Comparison of ENCODE assay signal across 7 cellular contexts in the genomic region with DNA sequence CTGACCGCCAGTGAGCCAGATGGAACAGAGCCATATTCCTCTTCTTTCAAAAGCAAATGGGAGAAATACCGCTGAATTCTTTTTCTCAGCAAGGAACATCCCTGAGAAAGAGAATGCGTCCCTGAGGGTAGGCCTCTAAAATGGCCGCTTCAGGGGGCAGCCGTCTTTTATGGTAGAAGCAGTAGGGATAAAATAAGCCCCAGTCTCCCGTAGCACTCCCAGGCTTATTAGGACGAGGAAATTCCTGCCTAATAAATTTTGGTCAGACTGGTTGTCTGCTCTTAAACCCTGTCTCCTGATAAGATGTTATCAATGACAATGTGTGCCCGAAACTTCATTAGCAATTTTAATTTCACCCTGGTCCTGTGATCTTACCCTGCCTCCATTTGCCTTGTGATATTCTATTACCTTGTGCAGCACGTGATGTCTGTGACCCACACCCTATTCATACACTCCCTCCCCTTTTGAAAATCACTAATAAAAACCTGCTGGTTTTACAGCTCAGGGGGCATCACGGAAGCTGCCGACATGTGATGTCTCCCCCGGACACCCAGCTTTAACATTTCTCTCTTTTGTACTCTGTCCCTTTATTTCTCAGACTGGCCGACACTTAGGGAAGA. TPM values are rescaled to one million over a fixed set of nuclear protein-coding genes. Genes with fewer than 3 reads are reported as not detected.
DNase-seq lines count a peak whose midpoint lies in the region; ATAC-seq, FAIRE-seq and TF ChIP-seq lines count a peak whose summit lies in the region.
"Not testable (repeated sequence)": the region's sequence is repeated elsewhere in the genome, so short reads cannot be mapped to it uniquely, and the experiment has no call there.

No MANE protein-coding gene starts in this region.

- H3K27ac Mint-ChIP-seq in GM23338, result peak overlapping the region; percentile 97
- H3K27ac Mint-ChIP-seq in T-helper 1 cell treated with Interleukin-12 subunit alpha and Interleukin-12 subunit beta and Interleukin-4 antibody, amounts not matched to agents 30 μg/mL and 1 μg/mL, for 36 hours, result peak overlapping the region; percentile 22

- not testable (repeated sequence) for H4K5ac ChIP-seq in H1 (ENCODE audit: insufficient read length, low read depth, low read length)

- in situ Hi-C loops in HepG2 (cut with HindIII; ENCODE audit: extremely low pct_ligation_motif_present, low pct_unique_long_range_greater_than_20kb), result not testable (repeated sequence)

- not testable (repeated sequence) for H3K4me3 ChIP-seq in GM23338; HUES48 (ENCODE audit: low read depth, low read length); HepG2 (replicated peaks in 1 of 3; ENCODE audit: insufficient read depth in 1 of 3, low read depth in 2 of 3, low read length in 3 of 3)
- peak overlapping the region in 1 of 4 experiments; percentile 40; a peak in 3 of 8 replicates for H3K4me3 ChIP-seq in H1 (ENCODE audit: extremely low read depth in 1 of 4, insufficient read depth in 2 of 4, low read depth in 3 of 4, low read length in 4 of 4)
- peak overlapping the region; percentile 40 for H3K4me3 ChIP-seq in iPS-18a (ENCODE audit: low read length)

- POLR2A ChIA-PET in H1 (lab: Charles Lee; ENCODE audit: partially characterized antibody), result interaction anchor here (0.6 to 1.7 kb wide), 2 partner anchors 10 to 14 kb away, joined by 3 to 5 read pairs; a partner anchor contains a TSS
- POLR2A ChIA-PET in HepG2 (lab: Yijun Ruan, JAX), result not testable (repeated sequence)

- H3K79me2 ChIP-seq in GM23338 (replicated peaks; ENCODE audit: insufficient read depth) (peaks cover 50% of the 10 kb centered on the region), H1 (ENCODE audit: control insufficient read depth in 1 of 2, insufficient read depth in 2 of 2, low read length in 2 of 2) (peaks cover 0 to 73% of the 10 kb centered on the region in 2 experiments; a peak in 3 of 4 replicates)
- H3K79me2 ChIP-seq in HepG2 (ENCODE audit: insufficient read depth, low read length), result not testable (repeated sequence)

- peaks cover 19% of the 10 kb centered on the region for H3K36me3 Mint-ChIP-seq in GM23338 (ENCODE audit: low read depth)
- H3K36me3 Mint-ChIP-seq in T-helper 1 cell treated with Interleukin-12 subunit alpha and Interleukin-12 subunit beta and Interleukin-4 antibody, amounts not matched to agents 30 μg/mL and 1 μg/mL, for 36 hours (ENCODE audit: low read depth), result not testable (repeated sequence)

- H3K36me3 ChIP-seq in GM23338 (ENCODE audit: insufficient read depth); HUES48 (ENCODE audit: control insufficient read depth, insufficient read depth, low read length); H1 (ENCODE audit: control insufficient read depth in 2 of 4, insufficient read depth in 4 of 4, low read length in 3 of 4); iPS-18a (ENCODE audit: control insufficient read depth, low read depth, low read length); HepG2 (replicated peaks in 1 of 2; ENCODE audit: control insufficient read depth in 1 of 2, insufficient read depth in 2 of 2, low read length in 2 of 2): not testable (repeated sequence)

- not testable (repeated sequence) for H2BK20ac ChIP-seq in H1 (ENCODE audit: low read length)

- not testable (repeated sequence) for H3F3A ChIP-seq in GM23338 (replicated peaks; ENCODE audit: low read depth)

- H3K4me2 ChIP-seq in GM23338; HepG2 (ENCODE audit: low read depth, low read length): not testable (repeated sequence)
- H3K4me2 ChIP-seq in H1 (ENCODE audit: insufficient read depth in 1 of 2, low read depth in 2 of 2, low read length in 2 of 2), result peak overlapping the region in 1 of 2 experiments; percentile 56; a peak in 2 of 4 replicates

- not testable (repeated sequence) for H3K23me2 ChIP-seq in H1 (ENCODE audit: low read depth, low read length)

- peak overlapping the region; percentile 70 for H3K27ac ChIP-seq in GM23338 (ENCODE audit: low read depth)
- peak overlapping the region; percentile 92 for H3K27ac ChIP-seq in HUES48 (ENCODE audit: low read depth, low read length)
- peak overlapping the region; percentile 72; the same call in 1 of the 2 replicates for H3K27ac ChIP-seq in H1 (ENCODE audit: low read depth, low read length)
- peak overlapping the region; percentile 81 for H3K27ac ChIP-seq in iPS-18a (ENCODE audit: low read length)
- H3K27ac ChIP-seq in HepG2 (ENCODE audit: extremely low read length, insufficient read depth, low read length), result not testable (repeated sequence)

- not testable (repeated sequence) for BruUV-seq in HepG2 (replicated peaks; lab: Mats Ljungman, UMichigan)

- not testable (repeated sequence) for H4K8ac ChIP-seq in H1 (ENCODE audit: extremely low read depth, insufficient read depth, low read length)

- peak in 1 of 2 experiments; percentile 66; a peak in 2 of 3 replicates for TF ChIP-seq POLR2A in H1 (IDR thresholded peaks at IDR 0.05; ENCODE audit: control extremely low read depth in 1 of 2, low read depth in 2 of 2, low read length in 2 of 2)
- not testable (repeated sequence) for TF ChIP-seq POLR2A in HepG2 (IDR thresholded peaks at IDR 0.05; ENCODE audit: insufficient read depth in 1 of 2, low read depth in 2 of 2, low read length in 2 of 2)

- not testable (repeated sequence) for H3K23ac ChIP-seq in H1 (ENCODE audit: insufficient read length)

- H3K9me2 ChIP-seq in GM23338 (ENCODE audit: insufficient read depth), result not testable (repeated sequence)

- H3K79me1 ChIP-seq in H1 (ENCODE audit: low read depth, low read length), result not testable (repeated sequence)

- not testable (repeated sequence) for H2BK120ac ChIP-seq in H1 (replicated peaks; ENCODE audit: low read depth, low read length)

- peak overlapping the region; percentile 61 for H3K4me3 Mint-ChIP-seq in GM23338
- H3K4me3 Mint-ChIP-seq in T-helper 1 cell treated with Interleukin-12 subunit alpha and Interleukin-12 subunit beta and Interleukin-4 antibody, amounts not matched to agents 30 μg/mL and 1 μg/mL, for 36 hours, result not testable (repeated sequence)

- CTCF ChIA-PET in H1 (lab: Charles Lee; ENCODE audit: partially characterized antibody), result interaction anchor here (1.0 kb wide), 1 partner anchor 14 kb away, joined by 3 read pairs; a partner anchor contains a TSS
- CTCF ChIA-PET in HepG2 (lab: Yijun Ruan, JAX; ENCODE audit: low intra/inter-chr PET ratio, low total read pairs), result not testable (repeated sequence)

- H3K9me3 Mint-ChIP-seq in GM23338, result not testable (repeated sequence)
- peaks cover 15% of the 10 kb centered on the region for H3K9me3 Mint-ChIP-seq in T-helper 1 cell treated with Interleukin-12 subunit alpha and Interleukin-12 subunit beta and Interleukin-4 antibody, amounts not matched to agents 30 μg/mL and 1 μg/mL, for 36 hours

- not testable (repeated sequence) for H3K4ac ChIP-seq in H1 (replicated peaks; ENCODE audit: insufficient read length, low read depth, low read length)

- peaks cover 51% of the 10 kb centered on the region for H3K4me1 Mint-ChIP-seq in GM23338
- not testable (repeated sequence) for H3K4me1 Mint-ChIP-seq in T-helper 1 cell treated with Interleukin-12 subunit alpha and Interleukin-12 subunit beta and Interleukin-4 antibody, amounts not matched to agents 30 μg/mL and 1 μg/mL, for 36 hours (ENCODE audit: low read depth)

- not testable (repeated sequence) for H4K91ac ChIP-seq in H1 (replicated peaks; ENCODE audit: insufficient read length, low read length)

- peak; percentile 71 for FAIRE-seq in H1 (lab: Jason Lieb, UNC)
- not testable (repeated sequence) for FAIRE-seq in HepG2 (lab: Jason Lieb, UNC)
- FAIRE-seq in urothelium cell line (lab: Jason Lieb, UNC), result peak; percentile 5

- not testable (repeated sequence) for H4K20me1 ChIP-seq in GM23338 (replicated peaks; ENCODE audit: insufficient read depth); H1 (replicated peaks in 1 of 2; ENCODE audit: control insufficient read depth in 1 of 2, insufficient read depth in 2 of 2, low read length in 2 of 2); HepG2 (ENCODE audit: insufficient read depth, low read length)

- TF ChIP-seq RAD21 in H1 (IDR thresholded peaks at IDR 0.05 in 1 of 2, conservative IDR thresholded peaks at IDR 0.05 in 1 of 2; ENCODE audit: low read depth in 2 of 2, low read length in 2 of 2); HepG2 (CRISPR knock-in tag; IDR thresholded peaks at IDR 0.05): not testable (repeated sequence)

- not testable (repeated sequence) for H3K9me3 ChIP-seq in HUES48 (ENCODE audit: control insufficient read depth, insufficient read depth, low read length); H1 (ENCODE audit: insufficient read depth in 2 of 2, low read depth in 1 of 2, low read length in 1 of 2); iPS-18a (ENCODE audit: control insufficient read depth, low read depth, low read length); HepG2 (ENCODE audit: low read length)

- peak in 1 of 2 experiments; percentile 27; a peak in 1 of 3 replicates for TF ChIP-seq EP300 in H1 (IDR thresholded peaks at IDR 0.05; ENCODE audit: borderline replicate concordance in 1 of 2, low read depth in 2 of 2, low read length in 2 of 2)
- TF ChIP-seq EP300 in HepG2 (IDR thresholded peaks at IDR 0.05; ENCODE audit: low read depth in 2 of 2, low read length in 2 of 2); HepG2 (CRISPR knock-in tag; IDR thresholded peaks at IDR 0.05; ENCODE audit: borderline replicate concordance): not testable (repeated sequence)

- not testable (repeated sequence) for H3K18ac ChIP-seq in H1 (ENCODE audit: extremely low read depth, low read length)

- DNase-seq in GM23338 (ENCODE audit: low spot score); HepG2 (ENCODE audit: low spot score); urothelium cell line (ENCODE audit: low spot score): not testable (repeated sequence)
- peak in 1 of 2 experiments; percentile 62 for DNase-seq in H1 (ENCODE audit: low read depth in 1 of 2, low spot score in 2 of 2)

- H2BK15ac ChIP-seq in H1 (ENCODE audit: low read length), result not testable (repeated sequence)

- not testable (repeated sequence) for H3K56ac ChIP-seq in H1 (replicated peaks; ENCODE audit: insufficient read length, low read depth, low read length)

- not testable (repeated sequence) for H2AFZ ChIP-seq in GM23338; H1 (ENCODE audit: low read length); HepG2 (ENCODE audit: low read length)

- not testable (repeated sequence) for TF ChIP-seq CTCF in GM23338 (conservative IDR thresholded peaks at IDR 0.05; ENCODE audit: low read depth in 2 of 2); H1 (IDR thresholded peaks at IDR 0.05; ENCODE audit: control extremely low read depth in 1 of 3, insufficient read depth in 1 of 3, low read depth in 1 of 3, low read length in 3 of 3); HepG2 (CRISPR knock-in tag; IDR thresholded peaks at IDR 0.05)

- 9% methylated on average over 13 of the region's 13 CpGs; no CpG with 5 or more reads in 1 of the 2 experiments for WGBS in H1 (ENCODE audit: extremely low coverage in 1 of 2, insufficient coverage in 1 of 2, insufficient read length in 1 of 2, insufficient replicate concordance in 2 of 2, low coverage in 1 of 2, low lambda C conversion rate in 2 of 2, missing lambda C conversion rate in 1 of 2), 2 experiments
- WGBS in HepG2 (ENCODE audit: low lambda C conversion rate), result 96% methylated on average over 13 of the region's 13 CpGs

- not testable (repeated sequence) for H2AK5ac ChIP-seq in H1 (ENCODE audit: low read depth, low read length)

- not testable (repeated sequence) for H3K9ac ChIP-seq in HUES48 (ENCODE audit: low read depth, low read length); H1 (replicated peaks in 1 of 4; ENCODE audit: extremely low read depth in 1 of 4, low read depth in 3 of 4, low read length in 3 of 4); HepG2 (ENCODE audit: insufficient read depth, low read depth, low read length)
- H3K9ac ChIP-seq in iPS-18a (ENCODE audit: low read length), result peak overlapping the region; percentile 62

- not testable (repeated sequence) for H3K4me1 ChIP-seq in GM23338 (ENCODE audit: insufficient read depth); HepG2 (ENCODE audit: insufficient read depth, low read length)
- H3K4me1 ChIP-seq in HUES48 (ENCODE audit: control insufficient read depth, insufficient read depth, low read length) (peaks cover 15% of the 10 kb centered on the region), H1 (replicated peaks in 1 of 4; ENCODE audit: control insufficient read depth in 3 of 4, insufficient read depth in 4 of 4, low read length in 3 of 4) (peaks cover 0 to 13% (median 7%) of the 10 kb centered on the region in 4 experiments; a peak in 4 of 7 replicates), iPS-18a (ENCODE audit: control insufficient read depth, low read depth, low read length) (peaks cover 25% of the 10 kb centered on the region)

- not testable (repeated sequence) for H2BK5ac ChIP-seq in H1 (ENCODE audit: low read depth, low read length)

- not testable (repeated sequence) for H3K14ac ChIP-seq in H1 (ENCODE audit: insufficient read length)

- not testable (repeated sequence) for H3K27me3 Mint-ChIP-seq in GM23338 (ENCODE audit: insufficient read depth, low read depth, poor library complexity); T-helper 1 cell treated with Interleukin-12 subunit alpha and Interleukin-12 subunit beta and Interleukin-4 antibody, amounts not matched to agents 30 μg/mL and 1 μg/mL, for 36 hours (ENCODE audit: low read depth)

- ATAC-seq in GM23338, HepG2: not testable (repeated sequence)

- H3K27me3 ChIP-seq in GM23338 (ENCODE audit: insufficient read depth); HUES48 (ENCODE audit: control insufficient read depth, insufficient read depth, low read length); H1 (replicated peaks in 1 of 4; ENCODE audit: control insufficient read depth in 3 of 4, extremely low read depth in 1 of 4, insufficient read depth in 3 of 4, low read length in 3 of 4); iPS-18a (ENCODE audit: control insufficient read depth, insufficient read depth, low read length); HepG2 (ENCODE audit: control insufficient read depth in 1 of 2, insufficient read depth in 2 of 2, low read length in 2 of 2): not testable (repeated sequence)

- not testable (repeated sequence) for H2BK12ac ChIP-seq in H1 (ENCODE audit: low read depth, low read length)

- intact Hi-C loops in HepG2 (cut with micrococcal nuclease; ENCODE audit: unreplicated experiment), result not testable (repeated sequence)

RNA-seq across cellular contexts. Expression of a gene that starts 14.4 kb away (rescaled TPM):
- 13.0 and 20.4 TPM in 2 replicates for total RNA-seq in GM23338 (2014; rRNA removed; shearing (Covaris generic))
- polyA plus RNA-seq in GM23338 (2016; fragmentation: Nextera tagmentation; extraction: Ambion mirVana) (8.8 and 10.7 TPM in 2 replicates), H1 (2011; rRNA removed) (7.3 and 9.3 TPM in 2 replicates), HepG2 (2011; rRNA removed) (1.8 and 2.9 TPM in 2 replicates)
- 23.0 and 25.8 TPM in 2 replicates for total RNA-seq in H1 (2021; fragmentation: NEBNext Ultra II Directional; extraction: Animal tissue kit (Norgen Biotek cat#: 25700))
- 9.3 TPM for polyA plus RNA-seq in H1 (2011; cell fraction: cytosol; rRNA removed)
- polyA plus RNA-seq in H1 (2011; cell fraction: nucleus; rRNA removed), result 20.6 TPM
- polyA plus RNA-seq in H1 (2012, experiment 1 of 2), result 9.2 to 13.2 TPM (median 10.4 TPM) in 4 replicates
- 0.94 TPM for polyA plus RNA-seq in H1 (2012, experiment 2 of 2)
- polyA plus RNA-seq in H1 (2013, experiment 1 of 2), result 4.5 TPM
- 3.8 TPM for polyA plus RNA-seq in H1 (2013, experiment 2 of 2)
- 69.6 and 114 TPM in 2 replicates for polyA minus RNA-seq in H1 (2011; rRNA and poly(A)+ RNA removed)
- 24.2 TPM for polyA minus RNA-seq in H1 (2011; cell fraction: cytosol; rRNA and poly(A)+ RNA removed)
- polyA minus RNA-seq in H1 (2011; cell fraction: nucleus; rRNA and poly(A)+ RNA removed), result 257 TPM
- total RNA-seq in HepG2 (2016; rRNA removed; fragmentation: Illumina TruSeq; extraction: Trizol), result 4.6 and 5.2 TPM in 2 replicates
- total RNA-seq in HepG2 (2016; cell fraction: cytosol; rRNA removed; fragmentation: Illumina TruSeq; extraction: Trizol; ENCODE audit: low read depth), result 14.2 and 15.9 TPM in 2 replicates
- total RNA-seq in HepG2 (2016; cell fraction: insoluble cytoplasmic fraction; rRNA removed; fragmentation: Illumina TruSeq; extraction: Trizol), result 4.7 and 5.5 TPM in 2 replicates
- 9.0 and 11.8 TPM in 2 replicates for total RNA-seq in HepG2 (2016; cell fraction: membrane; rRNA removed; fragmentation: Illumina TruSeq; extraction: Trizol)
- total RNA-seq in HepG2 (2016; cell fraction: nucleus; rRNA removed; fragmentation: Illumina TruSeq; extraction: Trizol), result 18.6 and 20.4 TPM in 2 replicates
- 0.97 and 1.0 TPM in 2 replicates for polyA plus RNA-seq in HepG2 (2011; cell fraction: cytosol; rRNA removed)
- polyA plus RNA-seq in HepG2 (2011; cell fraction: nucleus; rRNA removed), result 4.3 TPM in 2 replicates
- polyA plus RNA-seq in HepG2 (2012), result 1.7 and 2.0 TPM in 2 replicates
- 0.53 and 0.58 TPM in 2 replicates for polyA plus RNA-seq in HepG2 (2016; cell fraction: cytosol; fragmentation: Illumina TruSeq; extraction: Trizol; ENCODE audit: low read depth)
- 2.5 and 2.8 TPM in 2 replicates for polyA plus RNA-seq in HepG2 (2016; cell fraction: insoluble cytoplasmic fraction; fragmentation: Illumina TruSeq; extraction: Trizol; ENCODE audit: low read depth)
- polyA plus RNA-seq in HepG2 (2016; cell fraction: membrane; fragmentation: Illumina TruSeq; extraction: Trizol; ENCODE audit: low read depth), result 1.5 and 2.0 TPM in 2 replicates
- polyA plus RNA-seq in HepG2 (2016; cell fraction: nucleus; fragmentation: Illumina TruSeq; extraction: Trizol; ENCODE audit: insufficient read depth, low read depth), result 5.1 and 6.1 TPM in 2 replicates
- polyA minus RNA-seq in HepG2 (2011; rRNA and poly(A)+ RNA removed; ENCODE audit: low replicate concordance), result 9.9 and 26.1 TPM in 2 replicates
- polyA minus RNA-seq in HepG2 (2011; cell fraction: cytosol; rRNA and poly(A)+ RNA removed), result 2.5 and 4.6 TPM in 2 replicates
- 44.1 and 49.7 TPM in 2 replicates for polyA minus RNA-seq in HepG2 (2011; cell fraction: nucleus; rRNA and poly(A)+ RNA removed)

RNA-seq across cellular contexts. Expression of a gene that starts 14.9 kb away (rescaled TPM):
- 275 and 294 TPM in 2 replicates for total RNA-seq in GM23338 (2014; rRNA removed; shearing (Covaris generic))
- 503 and 541 TPM in 2 replicates for polyA plus RNA-seq in GM23338 (2016; fragmentation: Nextera tagmentation; extraction: Ambion mirVana)
- 335 and 353 TPM in 2 replicates for total RNA-seq in H1 (2021; fragmentation: NEBNext Ultra II Directional; extraction: Animal tissue kit (Norgen Biotek cat#: 25700))
- polyA plus RNA-seq in H1 (2011; rRNA removed), result 201 and 376 TPM in 2 replicates
- 377 TPM for polyA plus RNA-seq in H1 (2011; cell fraction: cytosol; rRNA removed)
- polyA plus RNA-seq in H1 (2011; cell fraction: nucleus; rRNA removed), result 175 TPM
- 321 to 344 TPM (median 332 TPM) in 4 replicates for polyA plus RNA-seq in H1 (2012, experiment 1 of 2)
- polyA plus RNA-seq in H1 (2012, experiment 2 of 2), result 86.2 TPM
- 252 TPM for polyA plus RNA-seq in H1 (2013, experiment 1 of 2)
- polyA plus RNA-seq in H1 (2013, experiment 2 of 2), result 229 TPM
- polyA minus RNA-seq in H1 (2011; rRNA and poly(A)+ RNA removed), result 252 and 357 TPM in 2 replicates
- polyA minus RNA-seq in H1 (2011; cell fraction: cytosol; rRNA and poly(A)+ RNA removed), result 89.6 TPM
- polyA minus RNA-seq in H1 (2011; cell fraction: nucleus; rRNA and poly(A)+ RNA removed), result 147 TPM
- total RNA-seq in HepG2 (2016; rRNA removed; fragmentation: Illumina TruSeq; extraction: Trizol), result 415 and 596 TPM in 2 replicates
- total RNA-seq in HepG2 (2016; cell fraction: cytosol; rRNA removed; fragmentation: Illumina TruSeq; extraction: Trizol; ENCODE audit: low read depth), result 85.4 and 99.8 TPM in 2 replicates
- 405 and 611 TPM in 2 replicates for total RNA-seq in HepG2 (2016; cell fraction: insoluble cytoplasmic fraction; rRNA removed; fragmentation: Illumina TruSeq; extraction: Trizol)
- 96.5 and 110 TPM in 2 replicates for total RNA-seq in HepG2 (2016; cell fraction: membrane; rRNA removed; fragmentation: Illumina TruSeq; extraction: Trizol)
- total RNA-seq in HepG2 (2016; cell fraction: nucleus; rRNA removed; fragmentation: Illumina TruSeq; extraction: Trizol), result 230 and 233 TPM in 2 replicates
- 203 and 293 TPM in 2 replicates for polyA plus RNA-seq in HepG2 (2011; rRNA removed)
- 203 and 248 TPM in 2 replicates for polyA plus RNA-seq in HepG2 (2011; cell fraction: cytosol; rRNA removed)
- 56.7 and 75.3 TPM in 2 replicates for polyA plus RNA-seq in HepG2 (2011; cell fraction: nucleus; rRNA removed)
- polyA plus RNA-seq in HepG2 (2012), result 158 and 206 TPM in 2 replicates
- polyA plus RNA-seq in HepG2 (2016; cell fraction: cytosol; fragmentation: Illumina TruSeq; extraction: Trizol; ENCODE audit: low read depth), result 61.0 and 66.0 TPM in 2 replicates
- 513 and 532 TPM in 2 replicates for polyA plus RNA-seq in HepG2 (2016; cell fraction: insoluble cytoplasmic fraction; fragmentation: Illumina TruSeq; extraction: Trizol; ENCODE audit: low read depth)
- polyA plus RNA-seq in HepG2 (2016; cell fraction: membrane; fragmentation: Illumina TruSeq; extraction: Trizol; ENCODE audit: low read depth), result 81.4 and 84.3 TPM in 2 replicates
- 260 and 264 TPM in 2 replicates for polyA plus RNA-seq in HepG2 (2016; cell fraction: nucleus; fragmentation: Illumina TruSeq; extraction: Trizol; ENCODE audit: insufficient read depth, low read depth)
- polyA minus RNA-seq in HepG2 (2011; rRNA and poly(A)+ RNA removed; ENCODE audit: low replicate concordance), result 112 and 123 TPM in 2 replicates
- polyA minus RNA-seq in HepG2 (2011; cell fraction: cytosol; rRNA and poly(A)+ RNA removed), result 111 and 121 TPM in 2 replicates
- polyA minus RNA-seq in HepG2 (2011; cell fraction: nucleus; rRNA and poly(A)+ RNA removed), result 112 and 144 TPM in 2 replicates
